15 cellular contexts compared by ENCODE assay signal in the genomic region with DNA sequence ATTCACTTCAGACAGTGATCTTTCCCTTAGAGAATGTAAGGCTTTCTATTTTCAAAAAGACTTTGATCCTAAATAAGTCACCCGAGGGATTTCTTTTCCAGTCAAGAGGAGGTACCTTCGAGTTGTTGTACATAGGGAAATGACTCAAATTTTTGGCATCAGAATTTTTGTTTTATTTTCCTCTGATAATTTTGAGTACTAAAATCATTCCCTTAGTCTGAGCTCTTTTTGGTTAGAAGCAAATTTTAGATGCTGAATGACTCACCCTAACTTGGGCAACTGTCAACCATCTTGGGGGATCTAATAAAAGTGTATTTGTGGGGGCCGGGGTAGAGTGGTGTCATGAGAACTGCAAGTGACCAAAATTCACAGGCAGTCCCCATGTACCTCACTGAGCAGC.
DNase-seq lines count a peak whose midpoint lies in the region; ATAC-seq, FAIRE-seq and TF ChIP-seq lines count a peak whose summit lies in the region.
"Had no signal": no experiment of that assay in that cellular context is flagged by ENCODE, and none has a peak within 500 bp of the region (broad histone marks: within the 10 kb centered on the region; RNA-seq: fewer than 3 reads in every experiment).

No MANE protein-coding gene starts in this region.

- H3K27me3 ChIP-seq in astrocyte (ENCODE audit: insufficient read depth, low read length) (no peaks in the 10 kb centered on the region), right cardiac atrium (ENCODE audit: control insufficient read depth, insufficient read depth) (no peaks in the 10 kb centered on the region)
- H3K27me3 ChIP-seq: colonic mucosa, SJSA1 had no signal

- no peaks in the 10 kb centered on the region for H4K20me1 ChIP-seq in astrocyte (ENCODE audit: insufficient read depth, low read length)

- DNase-seq in HT1080 (ENCODE audit: low read depth) (peak; percentile 32), astrocyte (ENCODE audit: low read depth) (peak; percentile 82), right cardiac atrium (no peak), caudate nucleus (lab: John Stamatoyannopoulos, UW) (no peak), RWPE1 (ENCODE audit: low spot score) (no peak)
- no peak for DNase-seq in stimulated activated naive CD8-positive, alpha-beta T cell treated with anti-CD3 and anti-CD28 coated beads, Interleukin-15, amount 100 ng/mL, for 72 hours
- DNase-seq: colonic mucosa; NCI-H510A treated with DMSO at 0.1 percent for 48 hours; stimulated activated CD4-positive, alpha-beta T cell treated with anti-CD3 and anti-CD28 coated beads, Interleukin-12 subunit alpha, Interleukin-12 subunit beta, amount 100 ng/mL, for 4 hours; stimulated activated CD8-positive, alpha-beta memory T cell treated with anti-CD3 and anti-CD28 coated beads, Interleukin-4, amount 100 ng/mL, for 48 hours had no signal

- H3K36me3 ChIP-seq in astrocyte (ENCODE audit: insufficient read depth, low read length): peaks cover 3% of the 10 kb centered on the region
- H3K36me3 ChIP-seq: colonic mucosa had no signal

- H3K36me3 Mint-ChIP-seq in astrocyte (ENCODE audit: low read depth, unreplicated experiment): peaks cover 5% of the 10 kb centered on the region
- H3K36me3 Mint-ChIP-seq: WTC11 had no signal

- peak overlapping the region; percentile 23 for H3K9ac ChIP-seq in astrocyte (ENCODE audit: low read length)

- H3K27ac Mint-ChIP-seq in astrocyte (ENCODE audit: unreplicated experiment): no peak overlapping the region
- peak overlapping the region in 1 of 2 donors; percentile 36 for H3K27ac Mint-ChIP-seq in stimulated activated naive CD8-positive, alpha-beta T cell treated with anti-CD3 and anti-CD28 coated beads, Interleukin-15, amount 100 ng/mL, for 72 hours
- H3K27ac Mint-ChIP-seq: WTC11 had no signal

- no peaks in the 10 kb centered on the region for H3K27me3 Mint-ChIP-seq in astrocyte (ENCODE audit: low read depth, unreplicated experiment)
- H3K27me3 Mint-ChIP-seq in stimulated activated naive CD8-positive, alpha-beta T cell treated with anti-CD3 and anti-CD28 coated beads, Interleukin-15, amount 100 ng/mL, for 72 hours: no peaks in the 10 kb centered on the region

- H3K4me1 ChIP-seq in astrocyte (ENCODE audit: insufficient read depth, low read length) (peaks cover 23% of the 10 kb centered on the region), right cardiac atrium (ENCODE audit: control insufficient read depth, insufficient read depth, low read length) (peaks cover 7% of the 10 kb centered on the region)
- H3K4me1 ChIP-seq: colonic mucosa had no signal

- 56% methylated on average over 3 of the region's 3 CpGs for WGBS in right cardiac atrium

- H3K9me3 ChIP-seq in astrocyte (ENCODE audit: insufficient read depth, low read depth, low read length): no peaks in the 10 kb centered on the region
- no peaks in the 10 kb centered on the region for H3K9me3 ChIP-seq in right cardiac atrium (ENCODE audit: control insufficient read depth, low read length)
- H3K9me3 ChIP-seq: colonic mucosa, SJSA1 had no signal

- POLR2A ChIA-PET in RWPE1 (lab: Yijun Ruan, JAX; ENCODE audit: low non-redundant PET): no interaction called here

- no peaks in the 10 kb centered on the region for H3K79me2 ChIP-seq in astrocyte (ENCODE audit: insufficient read depth, low read length)

- H3K4me3 Mint-ChIP-seq in astrocyte (ENCODE audit: unreplicated experiment): no peak overlapping the region
- H3K4me3 Mint-ChIP-seq in stimulated activated naive CD8-positive, alpha-beta T cell treated with anti-CD3 and anti-CD28 coated beads, Interleukin-15, amount 100 ng/mL, for 72 hours: no peak overlapping the region
- H3K4me3 Mint-ChIP-seq: WTC11 had no signal

- TF ChIP-seq CTCF in astrocyte (IDR thresholded peaks at IDR 0.05; ENCODE audit: insufficient read depth, low read depth, low read length): no peak
- TF ChIP-seq CTCF in RWPE1 (conservative IDR thresholded peaks at IDR 0.05; ENCODE audit: low read depth): no peak

- H3K27ac ChIP-seq in astrocyte (ENCODE audit: low read depth, low read length) (peak overlapping the region; percentile 65), right cardiac atrium (ENCODE audit: low read length) (peak overlapping the region; percentile 80), caudate nucleus (ENCODE audit: low read depth, low read length) (no peak overlapping the region), RWPE1 (no peak overlapping the region)
- H3K27ac ChIP-seq: colonic mucosa, SJSA1 had no signal

- ATAC-seq in right cardiac atrium: peak in 1 of 2 donors; percentile 53
- peak; percentile 35 for ATAC-seq in stimulated activated naive CD8-positive, alpha-beta T cell treated with anti-CD3 and anti-CD28 coated beads, Interleukin-15, amount 100 ng/mL, for 72 hours
- no peak for ATAC-seq in HG02759 (IDR thresholded peaks at IDR 0.05; ENCODE audit: unreplicated experiment)
- ATAC-seq: WTC11 had no signal

- CTCF ChIA-PET in RWPE1 (lab: Yijun Ruan, JAX): no interaction called here

- FAIRE-seq in astrocyte (lab: Jason Lieb, UNC): no peak
- FAIRE-seq: D721Med, GM12892 had no signal

- H3K4me3 ChIP-seq in astrocyte (ENCODE audit: insufficient read depth, low read depth, low read length): no peak overlapping the region
- H3K4me3 ChIP-seq in right cardiac atrium (ENCODE audit: low read length): no peak overlapping the region
- H3K4me3 ChIP-seq: colonic mucosa, SJSA1 had no signal

- no peak overlapping the region for H2AFZ ChIP-seq in astrocyte (ENCODE audit: low read depth, low read length)

- H3K4me1 Mint-ChIP-seq in astrocyte (ENCODE audit: low read depth, unreplicated experiment): peaks cover 5% of the 10 kb centered on the region
- peaks cover 62% of the 10 kb centered on the region for H3K4me1 Mint-ChIP-seq in stimulated activated naive CD8-positive, alpha-beta T cell treated with anti-CD3 and anti-CD28 coated beads, Interleukin-15, amount 100 ng/mL, for 72 hours

- H3K9me3 Mint-ChIP-seq in astrocyte (ENCODE audit: unreplicated experiment): no peaks in the 10 kb centered on the region
- no peaks in the 10 kb centered on the region for H3K9me3 Mint-ChIP-seq in stimulated activated naive CD8-positive, alpha-beta T cell treated with anti-CD3 and anti-CD28 coated beads, Interleukin-15, amount 100 ng/mL, for 72 hours
- H3K9me3 Mint-ChIP-seq: WTC11 had no signal

- intact Hi-C loops in right cardiac atrium (cut with DNase I): no loop called here

- peak overlapping the region; percentile 64 for H3K4me2 ChIP-seq in astrocyte (ENCODE audit: low read length)

Comparison
In these comparisons a context has a peak if more than half of its experiments do, and no peak if none do; other contexts are left out.
1. DNase-seq: peak in HT1080 (single experiment) and astrocyte (single experiment); none in right cardiac atrium (0 of 3), stimulated activated naive CD8-positive, alpha-beta T cell treated with anti-CD3 and anti-CD28 coated beads, Interleukin-15, amount 100 ng/mL, for 72 hours (0 of 2), caudate nucleus (0 of 61) and RWPE1 (single experiment).
2. H3K27ac ChIP-seq: peak in astrocyte (single experiment) and right cardiac atrium (single experiment); none in caudate nucleus (single experiment) and RWPE1 (single experiment).